ENCODE assay signal across 1 cellular context in the genomic region with DNA sequence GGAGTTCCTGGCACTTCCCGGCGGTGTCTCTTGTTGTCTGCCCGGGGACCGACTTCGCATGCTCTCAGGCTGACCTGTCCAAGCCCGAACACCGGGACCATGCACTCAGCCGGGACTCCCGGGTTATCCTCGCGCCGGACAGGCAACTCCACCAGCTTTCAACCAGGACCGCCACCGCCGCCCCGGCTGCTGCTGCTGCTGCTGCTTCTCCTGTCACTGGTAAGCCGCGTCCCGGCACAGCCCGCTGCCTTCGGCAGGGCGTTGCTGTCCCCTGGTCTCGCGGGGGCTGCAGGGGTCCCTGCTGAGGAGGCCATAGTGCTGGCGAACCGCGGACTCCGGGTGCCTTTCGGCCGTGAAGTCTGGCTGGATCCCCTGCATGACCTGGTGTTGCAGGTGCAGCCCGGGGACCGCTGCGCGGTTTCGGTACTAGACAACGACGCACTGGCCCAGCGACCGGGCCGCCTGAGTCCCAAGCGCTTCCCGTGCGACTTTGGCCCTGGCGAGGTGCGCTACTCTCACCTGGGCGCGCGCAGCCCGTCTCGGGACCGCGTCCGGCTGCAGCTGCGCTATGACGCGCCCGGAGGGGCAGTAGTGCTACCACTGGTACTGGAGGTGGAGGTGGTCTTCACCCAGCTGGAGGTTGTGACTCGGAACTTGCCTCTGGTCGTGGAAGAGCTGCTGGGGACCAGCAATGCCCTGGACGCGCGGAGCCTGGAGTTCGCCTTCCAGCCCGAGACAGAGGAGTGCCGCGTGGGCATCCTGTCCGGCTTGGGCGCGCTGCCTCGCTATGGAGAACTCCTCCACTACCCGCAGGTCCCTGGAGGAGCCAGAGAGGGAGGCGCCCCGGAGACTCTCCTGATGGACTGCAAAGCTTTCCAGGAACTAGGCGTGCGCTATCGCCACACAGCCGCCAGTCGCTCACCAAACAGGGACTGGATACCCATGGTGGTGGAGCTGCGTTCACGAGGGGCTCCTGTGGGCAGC.
A peak's percentile ranks its signal among the peaks of the same experiment; 100 is the strongest.
TF ChIP-seq lines count a peak whose summit lies in the region.

No MANE protein-coding gene starts in this region.

TF ChIP-seq in H1, 55 proteins besides CTCF, POLR2A, EP300 and RAD21:
- TF ChIP-seq NRF1 (IDR thresholded peaks at IDR 0.05; ENCODE audit: low read depth, low read length), result no peak
- no peak for TF ChIP-seq TAF1 (IDR thresholded peaks at IDR 0.05; ENCODE audit: low read depth, low read length)
- TF ChIP-seq FOSL1 (IDR thresholded peaks at IDR 0.05; ENCODE audit: insufficient read depth, low read depth, low read length), result no peak
- TF ChIP-seq POLR2AphosphoS5 (IDR thresholded peaks at IDR 0.05; ENCODE audit: low read depth, low read length), result no peak
- no peak for TF ChIP-seq TCF12 (IDR thresholded peaks at IDR 0.05; ENCODE audit: low read depth, low read length)
- TF ChIP-seq CBX5 (IDR thresholded peaks at IDR 0.05; ENCODE audit: low read depth, low read length), result no peak
- TF ChIP-seq TAF7 (optimal IDR thresholded peaks at IDR 0.05; ENCODE audit: borderline replicate concordance, low read depth, low read length), result no peak
- TF ChIP-seq RNF2 (IDR thresholded peaks at IDR 0.05; ENCODE audit: borderline replicate concordance, low read depth, low read length, missing control alignments, poor library complexity, severe bottlenecking), result peak; percentile 23
- TF ChIP-seq, protein P1, sequence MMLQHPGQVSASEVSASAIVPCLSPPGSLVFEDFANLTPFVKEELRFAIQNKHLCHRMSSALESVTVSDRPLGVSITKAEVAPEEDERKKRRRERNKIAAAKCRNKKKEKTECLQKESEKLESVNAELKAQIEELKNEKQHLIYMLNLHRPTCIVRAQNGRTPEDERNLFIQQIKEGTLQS (IDR thresholded peaks at IDR 0.05; ENCODE audit: insufficient read depth, low read depth, low read length), result no peak
- TF ChIP-seq, protein P2, sequence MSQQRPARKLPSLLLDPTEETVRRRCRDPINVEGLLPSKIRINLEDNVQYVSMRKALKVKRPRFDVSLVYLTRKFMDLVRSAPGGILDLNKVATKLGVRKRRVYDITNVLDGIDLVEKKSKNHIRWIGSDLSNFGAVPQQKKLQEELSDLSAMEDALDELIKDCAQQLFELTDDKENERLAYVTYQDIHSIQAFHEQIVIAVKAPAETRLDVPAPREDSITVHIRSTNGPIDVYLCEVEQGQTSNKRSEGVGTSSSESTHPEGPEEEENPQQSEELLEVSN (IDR thresholded peaks at IDR 0.05), result peak; percentile 49; the same call in 1 of the 2 replicates
- no peak for TF ChIP-seq EGR1 (IDR thresholded peaks at IDR 0.05; ENCODE audit: borderline replicate concordance, low read depth, low read length)
- TF ChIP-seq CREB1 (IDR thresholded peaks at IDR 0.05), result peak; percentile 70; the same call in 1 of the 2 replicates
- TF ChIP-seq MAFK (IDR thresholded peaks at IDR 0.05; ENCODE audit: low read depth, low read length), result no peak
- peak; percentile 6 for TF ChIP-seq ASH2L (IDR thresholded peaks at IDR 0.05; ENCODE audit: low read length)
- no peak for TF ChIP-seq SIRT6 (IDR thresholded peaks at IDR 0.05; ENCODE audit: low read length)
- no peak for TF ChIP-seq JUN (IDR thresholded peaks at IDR 0.05; ENCODE audit: low read depth, low read length)
- TF ChIP-seq CEBPB (IDR thresholded peaks at IDR 0.05; ENCODE audit: low read depth, low read length), result no peak
- TF ChIP-seq GTF2F1 (IDR thresholded peaks at IDR 0.05; ENCODE audit: borderline replicate concordance, low read depth, low read length), result no peak
- no peak for TF ChIP-seq CHD1 (IDR thresholded peaks at IDR 0.05; ENCODE audit: low read depth, low read length)
- TF ChIP-seq, protein P3, sequence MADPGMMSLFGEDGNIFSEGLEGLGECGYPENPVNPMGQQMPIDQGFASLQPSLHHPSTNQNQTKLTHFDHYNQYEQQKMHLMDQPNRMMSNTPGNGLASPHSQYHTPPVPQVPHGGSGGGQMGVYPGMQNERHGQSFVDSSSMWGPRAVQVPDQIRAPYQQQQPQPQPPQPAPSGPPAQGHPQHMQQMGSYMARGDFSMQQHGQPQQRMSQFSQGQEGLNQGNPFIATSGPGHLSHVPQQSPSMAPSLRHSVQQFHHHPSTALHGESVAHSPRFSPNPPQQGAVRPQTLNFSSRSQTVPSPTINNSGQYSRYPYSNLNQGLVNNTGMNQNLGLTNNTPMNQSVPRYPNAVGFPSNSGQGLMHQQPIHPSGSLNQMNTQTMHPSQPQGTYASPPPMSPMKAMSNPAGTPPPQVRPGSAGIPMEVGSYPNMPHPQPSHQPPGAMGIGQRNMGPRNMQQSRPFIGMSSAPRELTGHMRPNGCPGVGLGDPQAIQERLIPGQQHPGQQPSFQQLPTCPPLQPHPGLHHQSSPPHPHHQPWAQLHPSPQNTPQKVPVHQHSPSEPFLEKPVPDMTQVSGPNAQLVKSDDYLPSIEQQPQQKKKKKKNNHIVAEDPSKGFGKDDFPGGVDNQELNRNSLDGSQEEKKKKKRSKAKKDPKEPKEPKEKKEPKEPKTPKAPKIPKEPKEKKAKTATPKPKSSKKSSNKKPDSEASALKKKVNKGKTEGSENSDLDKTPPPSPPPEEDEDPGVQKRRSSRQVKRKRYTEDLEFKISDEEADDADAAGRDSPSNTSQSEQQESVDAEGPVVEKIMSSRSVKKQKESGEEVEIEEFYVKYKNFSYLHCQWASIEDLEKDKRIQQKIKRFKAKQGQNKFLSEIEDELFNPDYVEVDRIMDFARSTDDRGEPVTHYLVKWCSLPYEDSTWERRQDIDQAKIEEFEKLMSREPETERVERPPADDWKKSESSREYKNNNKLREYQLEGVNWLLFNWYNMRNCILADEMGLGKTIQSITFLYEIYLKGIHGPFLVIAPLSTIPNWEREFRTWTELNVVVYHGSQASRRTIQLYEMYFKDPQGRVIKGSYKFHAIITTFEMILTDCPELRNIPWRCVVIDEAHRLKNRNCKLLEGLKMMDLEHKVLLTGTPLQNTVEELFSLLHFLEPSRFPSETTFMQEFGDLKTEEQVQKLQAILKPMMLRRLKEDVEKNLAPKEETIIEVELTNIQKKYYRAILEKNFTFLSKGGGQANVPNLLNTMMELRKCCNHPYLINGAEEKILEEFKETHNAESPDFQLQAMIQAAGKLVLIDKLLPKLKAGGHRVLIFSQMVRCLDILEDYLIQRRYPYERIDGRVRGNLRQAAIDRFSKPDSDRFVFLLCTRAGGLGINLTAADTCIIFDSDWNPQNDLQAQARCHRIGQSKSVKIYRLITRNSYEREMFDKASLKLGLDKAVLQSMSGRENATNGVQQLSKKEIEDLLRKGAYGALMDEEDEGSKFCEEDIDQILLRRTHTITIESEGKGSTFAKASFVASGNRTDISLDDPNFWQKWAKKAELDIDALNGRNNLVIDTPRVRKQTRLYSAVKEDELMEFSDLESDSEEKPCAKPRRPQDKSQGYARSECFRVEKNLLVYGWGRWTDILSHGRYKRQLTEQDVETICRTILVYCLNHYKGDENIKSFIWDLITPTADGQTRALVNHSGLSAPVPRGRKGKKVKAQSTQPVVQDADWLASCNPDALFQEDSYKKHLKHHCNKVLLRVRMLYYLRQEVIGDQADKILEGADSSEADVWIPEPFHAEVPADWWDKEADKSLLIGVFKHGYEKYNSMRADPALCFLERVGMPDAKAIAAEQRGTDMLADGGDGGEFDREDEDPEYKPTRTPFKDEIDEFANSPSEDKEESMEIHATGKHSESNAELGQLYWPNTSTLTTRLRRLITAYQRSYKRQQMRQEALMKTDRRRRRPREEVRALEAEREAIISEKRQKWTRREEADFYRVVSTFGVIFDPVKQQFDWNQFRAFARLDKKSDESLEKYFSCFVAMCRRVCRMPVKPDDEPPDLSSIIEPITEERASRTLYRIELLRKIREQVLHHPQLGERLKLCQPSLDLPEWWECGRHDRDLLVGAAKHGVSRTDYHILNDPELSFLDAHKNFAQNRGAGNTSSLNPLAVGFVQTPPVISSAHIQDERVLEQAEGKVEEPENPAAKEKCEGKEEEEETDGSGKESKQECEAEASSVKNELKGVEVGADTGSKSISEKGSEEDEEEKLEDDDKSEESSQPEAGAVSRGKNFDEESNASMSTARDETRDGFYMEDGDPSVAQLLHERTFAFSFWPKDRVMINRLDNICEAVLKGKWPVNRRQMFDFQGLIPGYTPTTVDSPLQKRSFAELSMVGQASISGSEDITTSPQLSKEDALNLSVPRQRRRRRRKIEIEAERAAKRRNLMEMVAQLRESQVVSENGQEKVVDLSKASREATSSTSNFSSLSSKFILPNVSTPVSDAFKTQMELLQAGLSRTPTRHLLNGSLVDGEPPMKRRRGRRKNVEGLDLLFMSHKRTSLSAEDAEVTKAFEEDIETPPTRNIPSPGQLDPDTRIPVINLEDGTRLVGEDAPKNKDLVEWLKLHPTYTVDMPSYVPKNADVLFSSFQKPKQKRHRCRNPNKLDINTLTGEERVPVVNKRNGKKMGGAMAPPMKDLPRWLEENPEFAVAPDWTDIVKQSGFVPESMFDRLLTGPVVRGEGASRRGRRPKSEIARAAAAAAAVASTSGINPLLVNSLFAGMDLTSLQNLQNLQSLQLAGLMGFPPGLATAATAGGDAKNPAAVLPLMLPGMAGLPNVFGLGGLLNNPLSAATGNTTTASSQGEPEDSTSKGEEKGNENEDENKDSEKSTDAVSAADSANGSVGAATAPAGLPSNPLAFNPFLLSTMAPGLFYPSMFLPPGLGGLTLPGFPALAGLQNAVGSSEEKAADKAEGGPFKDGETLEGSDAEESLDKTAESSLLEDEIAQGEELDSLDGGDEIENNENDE (IDR thresholded peaks at IDR 0.05; ENCODE audit: insufficient replicate concordance, low read length), result no peak
- TF ChIP-seq KDM4A (IDR thresholded peaks at IDR 0.05; ENCODE audit: low read depth, low read length, severe bottlenecking), result peak; percentile 69
- TF ChIP-seq ZNF274 (IDR thresholded peaks at IDR 0.05; ENCODE audit: borderline replicate concordance, extremely low read depth, low read length), result no peak
- no peak for TF ChIP-seq YY1 (IDR thresholded peaks at IDR 0.05; ENCODE audit: low read depth, low read length)
- TF ChIP-seq CHD2 (IDR thresholded peaks at IDR 0.05; ENCODE audit: low read length), result no peak
- TF ChIP-seq, protein P4, sequence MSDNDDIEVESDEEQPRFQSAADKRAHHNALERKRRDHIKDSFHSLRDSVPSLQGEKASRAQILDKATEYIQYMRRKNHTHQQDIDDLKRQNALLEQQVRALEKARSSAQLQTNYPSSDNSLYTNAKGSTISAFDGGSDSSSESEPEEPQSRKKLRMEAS (IDR thresholded peaks at IDR 0.05), result peak; percentile 38; the same call in 1 of the 2 replicates
- no peak for TF ChIP-seq SAP30 (IDR thresholded peaks at IDR 0.05; ENCODE audit: insufficient read depth, insufficient replicate concordance, low read length)
- TF ChIP-seq KDM1A (IDR thresholded peaks at IDR 0.05; ENCODE audit: borderline replicate concordance, low read length), result no peak
- no peak for TF ChIP-seq SP2 (IDR thresholded peaks at IDR 0.05; ENCODE audit: low read length)
- TF ChIP-seq SUZ12 (IDR thresholded peaks at IDR 0.05; ENCODE audit: low read length), result peak; percentile 40; the same call in 1 of the 2 replicates
- TF ChIP-seq KDM5A (IDR thresholded peaks at IDR 0.05; ENCODE audit: low read length), result no peak
- TF ChIP-seq EZH2 (IDR thresholded peaks at IDR 0.05; ENCODE audit: low read depth, low read length, severe bottlenecking), result no peak
- no peak for TF ChIP-seq HDAC6 (IDR thresholded peaks at IDR 0.05; ENCODE audit: low read depth, low read length)
- TF ChIP-seq BACH1 (IDR thresholded peaks at IDR 0.05; ENCODE audit: low read length), result no peak
- TF ChIP-seq BRCA1 (IDR thresholded peaks at IDR 0.05; ENCODE audit: low read depth, low read length), result no peak
- no peak for TF ChIP-seq TEAD4 (IDR thresholded peaks at IDR 0.05; ENCODE audit: low read depth, low read length)
- no peak for TF ChIP-seq JUND (IDR thresholded peaks at IDR 0.05; ENCODE audit: low read length)
- TF ChIP-seq RFX5 (IDR thresholded peaks at IDR 0.05; ENCODE audit: borderline replicate concordance, low read depth, low read length), result no peak
- no peak for TF ChIP-seq TBP (IDR thresholded peaks at IDR 0.05; ENCODE audit: low read depth, low read length)
- no peak for TF ChIP-seq RXRA (IDR thresholded peaks at IDR 0.05; ENCODE audit: insufficient read depth, low read depth, low read length)
- TF ChIP-seq, protein P5, sequence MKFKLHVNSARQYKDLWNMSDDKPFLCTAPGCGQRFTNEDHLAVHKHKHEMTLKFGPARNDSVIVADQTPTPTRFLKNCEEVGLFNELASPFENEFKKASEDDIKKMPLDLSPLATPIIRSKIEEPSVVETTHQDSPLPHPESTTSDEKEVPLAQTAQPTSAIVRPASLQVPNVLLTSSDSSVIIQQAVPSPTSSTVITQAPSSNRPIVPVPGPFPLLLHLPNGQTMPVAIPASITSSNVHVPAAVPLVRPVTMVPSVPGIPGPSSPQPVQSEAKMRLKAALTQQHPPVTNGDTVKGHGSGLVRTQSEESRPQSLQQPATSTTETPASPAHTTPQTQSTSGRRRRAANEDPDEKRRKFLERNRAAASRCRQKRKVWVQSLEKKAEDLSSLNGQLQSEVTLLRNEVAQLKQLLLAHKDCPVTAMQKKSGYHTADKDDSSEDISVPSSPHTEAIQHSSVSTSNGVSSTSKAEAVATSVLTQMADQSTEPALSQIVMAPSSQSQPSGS (IDR thresholded peaks at IDR 0.05; ENCODE audit: low read length), result no peak
- TF ChIP-seq SIN3A (conservative IDR thresholded peaks at IDR 0.05 in 1 of 2, IDR thresholded peaks at IDR 0.05 in 1 of 2; ENCODE audit: low read depth in 1 of 2, low read length in 2 of 2), result 0 out of 4 replicates have a peak, but pooled peaks of 1 of the 2 experiments have one; percentile 1
- TF ChIP-seq GABPA (IDR thresholded peaks at IDR 0.05; ENCODE audit: borderline replicate concordance, insufficient read depth, low read length), result no peak
- no peak for TF ChIP-seq BCL11A (IDR thresholded peaks at IDR 0.05; ENCODE audit: low read depth in 2 of 2, low read length in 2 of 2)
- peak; percentile 6; the same call in 1 of the 2 replicates for TF ChIP-seq RBBP5 (IDR thresholded peaks at IDR 0.05; ENCODE audit: borderline replicate concordance, low read depth, low read length)
- no peak for TF ChIP-seq SRF (IDR thresholded peaks at IDR 0.05; ENCODE audit: low read depth, low read length)
- TF ChIP-seq CTBP2 (IDR thresholded peaks at IDR 0.05; ENCODE audit: borderline replicate concordance, insufficient read depth, insufficient read length, low read length), result no peak
- TF ChIP-seq HDAC2 (IDR thresholded peaks at IDR 0.05; ENCODE audit: borderline replicate concordance in 1 of 2, low read depth in 2 of 2, low read length in 2 of 2), result no peak
- TF ChIP-seq SP4 (IDR thresholded peaks at IDR 0.05; ENCODE audit: low read length), result no peak
- no peak for TF ChIP-seq SP1 (IDR thresholded peaks at IDR 0.05; ENCODE audit: low read depth, low read length)
- TF ChIP-seq, protein P6, sequence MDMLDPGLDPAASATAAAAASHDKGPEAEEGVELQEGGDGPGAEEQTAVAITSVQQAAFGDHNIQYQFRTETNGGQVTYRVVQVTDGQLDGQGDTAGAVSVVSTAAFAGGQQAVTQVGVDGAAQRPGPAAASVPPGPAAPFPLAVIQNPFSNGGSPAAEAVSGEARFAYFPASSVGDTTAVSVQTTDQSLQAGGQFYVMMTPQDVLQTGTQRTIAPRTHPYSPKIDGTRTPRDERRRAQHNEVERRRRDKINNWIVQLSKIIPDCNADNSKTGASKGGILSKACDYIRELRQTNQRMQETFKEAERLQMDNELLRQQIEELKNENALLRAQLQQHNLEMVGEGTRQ (IDR thresholded peaks at IDR 0.05; ENCODE audit: low read length), result no peak
- no peak for TF ChIP-seq NANOG (IDR thresholded peaks at IDR 0.05; ENCODE audit: insufficient read depth, low read depth, low read length, poor library complexity, severe bottlenecking)
- no peak for TF ChIP-seq POU5F1 (IDR thresholded peaks at IDR 0.05; ENCODE audit: low read depth, low read length)
- no peak for TF ChIP-seq CBX8 (IDR thresholded peaks at IDR 0.05; ENCODE audit: borderline replicate concordance, low read depth, low read length)
- no peak for TF ChIP-seq SIX5 (IDR thresholded peaks at IDR 0.05; ENCODE audit: low read depth, low read length)
- no peak; the same call in 1 of the 2 replicates for TF ChIP-seq PHF8 (conservative IDR thresholded peaks at IDR 0.05; ENCODE audit: low read depth, low read length)
